Comparison of ENCODE assay signal across 12 cellular contexts in genomic region chr6:33781105-33781975, GRCh38. TPM values are rescaled to one million over a fixed set of nuclear protein-coding genes. Genes with fewer than 3 reads are reported as not detected.
DNase-seq lines count a peak whose midpoint lies in the region; TF ChIP-seq lines count a peak whose summit lies in the region.
"Had no signal": no experiment of that assay in that cellular context is flagged by ENCODE, and none has a peak within 500 bp of the region (broad histone marks: within the 10 kb centered on the region; RNA-seq: fewer than 3 reads in every experiment).

No MANE protein-coding gene starts in this region.

- H3K4me1 ChIP-seq in iPS-18a (ENCODE audit: control insufficient read depth, low read depth, low read length) (peaks cover 62% of the 10 kb centered on the region), testis (peaks cover under 1% of the 10 kb centered on the region)

- peaks cover 75% of the 10 kb centered on the region for H3K36me3 ChIP-seq in iPS-18a (ENCODE audit: control insufficient read depth, low read depth, low read length)
- peaks cover 4% of the 10 kb centered on the region for H3K36me3 ChIP-seq in testis (ENCODE audit: low read depth, missing control alignments)

- WGBS in testis, 2 donors: 64 to 87% methylated on average over 15 to 16 of the region's 16 CpGs

- H3K27me3 Mint-ChIP-seq in HFFc6 (ENCODE audit: insufficient read depth): peaks cover 2% of the 10 kb centered on the region; the same call in 1 of the 2 replicates
- H3K27me3 Mint-ChIP-seq: activated naive CD8-positive, alpha-beta T cell treated with anti-CD3 and anti-CD28 coated beads, Interleukin-2, amount 50 U/mL, for 24 hours had no signal

- TF ChIP-seq POLR2A in testis (IDR thresholded peaks at IDR 0.05): no peak

- H3K4me1 Mint-ChIP-seq in HFFc6 (ENCODE audit: low read depth): peaks cover 60% of the 10 kb centered on the region

- peak overlapping the region; percentile 83 for H3K27ac ChIP-seq in iPS-18a (ENCODE audit: low read length)
- peak overlapping the region in 1 of 2 donors; percentile 19 for H3K27ac ChIP-seq in testis
- H3K27ac ChIP-seq: C4-2B had no signal

- intact Hi-C loops in testis (cut with DNase I; ENCODE audit: low total_unique reads): no loop called here

- DNase-seq in 8988T (peak; percentile 89), HFFc6 (peak; percentile 11), astrocyte of the spinal cord (ENCODE audit: low read depth, low spot score) (peak; percentile 79), DMS153 (lab: John Stamatoyannopoulos, UW) (no peak), GDM1 (lab: John Stamatoyannopoulos, UW) (no peak), testis (no peak)
- no peak for DNase-seq in stimulated activated CD4-positive, alpha-beta T cell treated with anti-CD3 and anti-CD28 coated beads, Interleukin-1b, Interleukin-23, amount 100 ng/mL, for 48 hours
- DNase-seq: activated naive CD8-positive, alpha-beta T cell treated with anti-CD3 and anti-CD28 coated beads, Interleukin-2, amount 50 U/mL, for 24 hours; NCI-H2081; stimulated activated CD4-positive, alpha-beta T cell treated with anti-CD3 and anti-CD28 coated beads, Interleukin-2, amount 100 ng/mL, for 24 hours had no signal

- H3K36me3 Mint-ChIP-seq in HFFc6 (ENCODE audit: low read depth): peaks cover 62% of the 10 kb centered on the region

- H3K4me3 ChIP-seq in astrocyte of the spinal cord (ENCODE audit: low read depth, low read length) (no peak overlapping the region), iPS-18a (ENCODE audit: low read length) (peak overlapping the region; percentile 38), testis (no peak overlapping the region)

- H3K9ac ChIP-seq in iPS-18a (ENCODE audit: low read length): peak overlapping the region; percentile 47

- in situ Hi-C loops in astrocyte of the spinal cord (cut with HindIII; ENCODE audit: low sequenced_read_pairs): no loop called here

- H3K27me3 ChIP-seq in iPS-18a (ENCODE audit: control insufficient read depth, insufficient read depth, low read length) (no peaks in the 10 kb centered on the region), testis (no peaks in the 10 kb centered on the region)

- H3K9me3 Mint-ChIP-seq in HFFc6: no peaks in the 10 kb centered on the region
- H3K9me3 Mint-ChIP-seq: activated naive CD8-positive, alpha-beta T cell treated with anti-CD3 and anti-CD28 coated beads, Interleukin-2, amount 50 U/mL, for 24 hours had no signal

- no peaks in the 10 kb centered on the region for H3K9me3 ChIP-seq in iPS-18a (ENCODE audit: control insufficient read depth, low read depth, low read length)
- H3K9me3 ChIP-seq in testis: no peaks in the 10 kb centered on the region

- TF ChIP-seq CTCF in HFFc6 (IDR thresholded peaks at IDR 0.05) (no peak), astrocyte of the spinal cord (IDR thresholded peaks at IDR 0.05; ENCODE audit: low read depth, low read length) (no peak), testis (IDR thresholded peaks at IDR 0.05) (no peak)

- H3K27ac Mint-ChIP-seq in HFFc6: peak overlapping the region; percentile 72
- H3K27ac Mint-ChIP-seq: activated naive CD8-positive, alpha-beta T cell treated with anti-CD3 and anti-CD28 coated beads, Interleukin-2, amount 50 U/mL, for 24 hours had no signal

- peak overlapping the region; percentile 63 for H3K4me3 Mint-ChIP-seq in HFFc6
- H3K4me3 Mint-ChIP-seq: activated naive CD8-positive, alpha-beta T cell treated with anti-CD3 and anti-CD28 coated beads, Interleukin-2, amount 50 U/mL, for 24 hours had no signal

RNA-seq across cellular contexts. Expression of gene LEMD2, which starts 7.6 kb away (rescaled TPM):
- 10 to 100 TPM; 42.4 to 46.7 (median 44.9) TPM for total RNA-seq in HFFc6 (2021; fragmentation: NEBNext Ultra II Directional; extraction: Animal tissue kit (Norgen Biotek cat#: 25700))
- total RNA-seq in testis: 10 to 100 TPM; 71.2 to 77.0 TPM
- 89.5 TPM for polyA plus RNA-seq in testis (ENCODE audit: insufficient read depth, low read depth, low replicate concordance)

RNA-seq across cellular contexts. Expression of gene MLN, which starts 22.5 kb away (rescaled TPM):
- not detected for total RNA-seq in HFFc6 (2021; fragmentation: NEBNext Ultra II Directional; extraction: Animal tissue kit (Norgen Biotek cat#: 25700))
- total RNA-seq in testis: not detected
- polyA plus RNA-seq in testis (ENCODE audit: insufficient read depth, low read depth, low replicate concordance): not detected

RNA-seq across cellular contexts. Expression of gene IP6K3, which starts 34.6 kb away (rescaled TPM):
- total RNA-seq in HFFc6 (2021; fragmentation: NEBNext Ultra II Directional; extraction: Animal tissue kit (Norgen Biotek cat#: 25700)): under 1 TPM in 4 of 6 experiments, not detected in 2; 0.25 to 0.83 (median 0.50) TPM
- total RNA-seq in testis: under 1 TPM in 1 of 2 donors, not detected in 1; 0.16 TPM
- polyA plus RNA-seq in testis (ENCODE audit: insufficient read depth, low read depth, low replicate concordance): 0.15 TPM

Comparison
In these comparisons a context has a peak if more than half of its experiments do, and no peak if none do; other contexts are left out.
1. DNase-seq: peak in 8988T (single experiment), HFFc6 (single experiment) and astrocyte of the spinal cord (single experiment); none in DMS153 (single experiment), GDM1 (single experiment), testis (single experiment) and stimulated activated CD4-positive, alpha-beta T cell treated with anti-CD3 and anti-CD28 coated beads, Interleukin-1b, Interleukin-23, amount 100 ng/mL, for 48 hours (single experiment).